ENCODE assay signal across 23 cellular contexts in the genomic region with DNA sequence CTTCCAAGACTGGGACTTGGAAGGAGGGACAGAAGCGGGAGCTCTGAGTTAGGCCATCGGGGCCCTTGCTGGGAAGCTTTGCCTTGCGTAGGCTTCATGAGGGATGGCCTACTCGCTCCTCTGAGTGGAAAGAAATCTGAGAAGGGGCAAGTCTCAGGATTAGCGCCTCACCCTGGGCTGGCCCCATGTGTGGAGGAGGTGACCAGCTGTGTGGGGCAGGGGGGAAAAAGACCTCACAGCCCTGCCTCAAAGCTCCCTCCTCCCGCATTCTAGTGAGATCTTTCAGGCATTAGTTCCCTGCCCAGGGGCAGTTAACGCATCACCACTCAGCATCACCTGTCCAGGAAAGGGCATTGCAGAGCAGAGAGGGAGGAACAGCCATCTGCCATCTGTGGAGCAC.
"Had no signal": no experiment of that assay in that cellular context is flagged by ENCODE, and none has a peak within 500 bp of the region (broad histone marks: within the 10 kb centered on the region; RNA-seq: fewer than 3 reads in every experiment).

No MANE protein-coding gene starts in this region.

- FAIRE-seq: colon, endothelial cell of umbilical vein, islet of Langerhans, pancreas had no signal

- H3K9me3 ChIP-seq: pancreas, right lobe of liver, thoracic aorta, transverse colon had no signal

- H3K4me1 Mint-ChIP-seq: natural killer cell; neural crest cell; stimulated activated effector memory CD8-positive, alpha-beta T cell treated with anti-CD3 and anti-CD28 coated beads, Interleukin-12 subunit alpha, Interleukin-12 subunit beta, amount 100 ng/mL, for 72 hours had no signal

- H3K27ac Mint-ChIP-seq: dendritic cell treated with granulocyte-macrophage colony-stimulating factor and Interleukin-4, amounts not matched to agents 40 ng/mL and 50 ng/mL, for 4 days; mesothelial cell of epicardium; natural killer cell; progenitor cell of endocrine pancreas; stimulated activated effector memory CD8-positive, alpha-beta T cell treated with anti-CD3 and anti-CD28 coated beads, Interleukin-12 subunit alpha, Interleukin-12 subunit beta, amount 100 ng/mL, for 72 hours; stimulated activated naive CD8-positive, alpha-beta T cell treated with anti-CD3 and anti-CD28 coated beads, Interleukin-15, Interleukin-2, amounts not matched to agents 100 ng/mL and 50 ng/mL, for 24 hours had no signal

- H3K27me3 Mint-ChIP-seq: stimulated activated naive CD8-positive, alpha-beta T cell treated with anti-CD3 and anti-CD28 coated beads, Interleukin-15, Interleukin-2, amounts not matched to agents 100 ng/mL and 50 ng/mL, for 24 hours had no signal

- H3K4me1 ChIP-seq: foreskin keratinocyte had no signal

- ATAC-seq: foreskin keratinocyte; left lobe of liver; natural killer cell; pancreas; right lobe of liver; stimulated activated effector memory CD8-positive, alpha-beta T cell treated with anti-CD3 and anti-CD28 coated beads, Interleukin-12 subunit alpha, Interleukin-12 subunit beta, amount 100 ng/mL, for 72 hours had no signal

- H3K4me3 ChIP-seq: pancreas, right lobe of liver, thoracic aorta, transverse colon had no signal

- DNase-seq: cerebellar nuclear complex; erythroblast; foreskin keratinocyte; kidney glomerular epithelial cell; mammary epithelial cell; natural killer cell; occipital lobe; pancreas; right lobe of liver; stimulated activated CD4-positive, alpha-beta T cell treated with anti-CD3 and anti-CD28 coated beads, Interleukin-4, amount 100 ng/mL, for 1 hour; stimulated activated CD8-positive, alpha-beta memory T cell treated with anti-CD3 and anti-CD28 coated beads, Interleukin-4, amount 100 ng/mL, for 48 hours; transverse colon had no signal

- H3K4me3 Mint-ChIP-seq: dendritic cell treated with granulocyte-macrophage colony-stimulating factor and Interleukin-4, amounts not matched to agents 40 ng/mL and 50 ng/mL, for 4 days; mesothelial cell of epicardium; natural killer cell; neural crest cell; stimulated activated effector memory CD8-positive, alpha-beta T cell treated with anti-CD3 and anti-CD28 coated beads, Interleukin-12 subunit alpha, Interleukin-12 subunit beta, amount 100 ng/mL, for 72 hours; stimulated activated naive CD8-positive, alpha-beta T cell treated with anti-CD3 and anti-CD28 coated beads, Interleukin-15, Interleukin-2, amounts not matched to agents 100 ng/mL and 50 ng/mL, for 24 hours had no signal

- H3K36me3 Mint-ChIP-seq: natural killer cell; stimulated activated effector memory CD8-positive, alpha-beta T cell treated with anti-CD3 and anti-CD28 coated beads, Interleukin-12 subunit alpha, Interleukin-12 subunit beta, amount 100 ng/mL, for 72 hours had no signal

- H3K27me3 ChIP-seq: foreskin keratinocyte, pancreas, right lobe of liver, transverse colon had no signal

- H3K9me3 Mint-ChIP-seq: dendritic cell treated with granulocyte-macrophage colony-stimulating factor and Interleukin-4, amounts not matched to agents 40 ng/mL and 50 ng/mL, for 4 days; mesothelial cell of epicardium; natural killer cell; neural crest cell; stimulated activated effector memory CD8-positive, alpha-beta T cell treated with anti-CD3 and anti-CD28 coated beads, Interleukin-12 subunit alpha, Interleukin-12 subunit beta, amount 100 ng/mL, for 72 hours; stimulated activated naive CD8-positive, alpha-beta T cell treated with anti-CD3 and anti-CD28 coated beads, Interleukin-15, Interleukin-2, amounts not matched to agents 100 ng/mL and 50 ng/mL, for 24 hours had no signal

- H3K36me3 ChIP-seq: pancreas, right lobe of liver, thoracic aorta, transverse colon had no signal

- H3K27ac ChIP-seq: foreskin keratinocyte, pancreas, right lobe of liver, thoracic aorta, transverse colon had no signal
